15 cellular contexts compared by ENCODE assay signal in genomic region chr16:66298006-66298405, GRCh38.
"Had no signal": no experiment of that assay in that cellular context is flagged by ENCODE, and none has a peak within 500 bp of the region (broad histone marks: within the 10 kb centered on the region; RNA-seq: fewer than 3 reads in every experiment).

No MANE protein-coding gene starts in this region.

- DNase-seq: activated CD4-positive, alpha-beta T cell treated with anti-CD3 and anti-CD28 coated beads for 4 hours; activated CD8-positive, alpha-beta T cell treated with anti-CD3 and anti-CD28 coated beads for 36 hours; activated gamma-delta T cell treated with Interleukin-2 at 50 U/mL for 16 hours; foreskin fibroblast; left lung; mammary epithelial cell; stimulated activated CD4-positive, alpha-beta T cell treated with anti-CD3 and anti-CD28 coated beads, Interleukin-12 subunit alpha, Interleukin-12 subunit beta, amount 100 ng/mL, for 4 hours; stimulated activated CD4-positive, alpha-beta T cell treated with anti-CD3 and anti-CD28 coated beads, Interleukin-1b, Interleukin-23, amount 100 ng/mL, for 48 hours; stimulated activated CD8-positive, alpha-beta memory T cell treated with anti-CD3 and anti-CD28 coated beads, Interleukin-4, amount 100 ng/mL, for 48 hours; stimulated activated naive CD4-positive, alpha-beta T cell; uterus had no signal

- H3K36me3 Mint-ChIP-seq: activated naive CD8-positive, alpha-beta T cell; WTC11 had no signal

- H3K27ac Mint-ChIP-seq: activated CD8-positive, alpha-beta T cell treated with anti-CD3 and anti-CD28 coated beads for 36 hours; activated naive CD8-positive, alpha-beta T cell; T-helper 2 cell treated with Interferon-gamma antibody and Interleukin-4, amounts not matched to agents 5 μg/mL and 100 μg/mL, for 36 hours; WTC11 had no signal

- H3K4me3 Mint-ChIP-seq: activated CD8-positive, alpha-beta T cell treated with anti-CD3 and anti-CD28 coated beads for 36 hours; activated naive CD8-positive, alpha-beta T cell; neural crest cell; T-helper 2 cell treated with Interferon-gamma antibody and Interleukin-4, amounts not matched to agents 5 μg/mL and 100 μg/mL, for 36 hours; WTC11 had no signal

- H3K4me1 Mint-ChIP-seq: neural crest cell, WTC11 had no signal

- ATAC-seq: activated CD8-positive, alpha-beta T cell treated with anti-CD3 and anti-CD28 coated beads for 36 hours; left lung; WTC11 had no signal

- H3K9me3 Mint-ChIP-seq: activated CD8-positive, alpha-beta T cell treated with anti-CD3 and anti-CD28 coated beads for 36 hours; T-helper 2 cell treated with Interferon-gamma antibody and Interleukin-4, amounts not matched to agents 5 μg/mL and 100 μg/mL, for 36 hours had no signal
